1 cellular context compared by ENCODE assay signal in genomic region chr6:11278207-11278559, GRCh38.
TF ChIP-seq lines count a peak whose summit lies in the region.

No MANE protein-coding gene starts in this region.

TF ChIP-seq in H1, 55 proteins besides CTCF, POLR2A, EP300 and RAD21 (continued from another document):
- TF ChIP-seq, protein P1, sequence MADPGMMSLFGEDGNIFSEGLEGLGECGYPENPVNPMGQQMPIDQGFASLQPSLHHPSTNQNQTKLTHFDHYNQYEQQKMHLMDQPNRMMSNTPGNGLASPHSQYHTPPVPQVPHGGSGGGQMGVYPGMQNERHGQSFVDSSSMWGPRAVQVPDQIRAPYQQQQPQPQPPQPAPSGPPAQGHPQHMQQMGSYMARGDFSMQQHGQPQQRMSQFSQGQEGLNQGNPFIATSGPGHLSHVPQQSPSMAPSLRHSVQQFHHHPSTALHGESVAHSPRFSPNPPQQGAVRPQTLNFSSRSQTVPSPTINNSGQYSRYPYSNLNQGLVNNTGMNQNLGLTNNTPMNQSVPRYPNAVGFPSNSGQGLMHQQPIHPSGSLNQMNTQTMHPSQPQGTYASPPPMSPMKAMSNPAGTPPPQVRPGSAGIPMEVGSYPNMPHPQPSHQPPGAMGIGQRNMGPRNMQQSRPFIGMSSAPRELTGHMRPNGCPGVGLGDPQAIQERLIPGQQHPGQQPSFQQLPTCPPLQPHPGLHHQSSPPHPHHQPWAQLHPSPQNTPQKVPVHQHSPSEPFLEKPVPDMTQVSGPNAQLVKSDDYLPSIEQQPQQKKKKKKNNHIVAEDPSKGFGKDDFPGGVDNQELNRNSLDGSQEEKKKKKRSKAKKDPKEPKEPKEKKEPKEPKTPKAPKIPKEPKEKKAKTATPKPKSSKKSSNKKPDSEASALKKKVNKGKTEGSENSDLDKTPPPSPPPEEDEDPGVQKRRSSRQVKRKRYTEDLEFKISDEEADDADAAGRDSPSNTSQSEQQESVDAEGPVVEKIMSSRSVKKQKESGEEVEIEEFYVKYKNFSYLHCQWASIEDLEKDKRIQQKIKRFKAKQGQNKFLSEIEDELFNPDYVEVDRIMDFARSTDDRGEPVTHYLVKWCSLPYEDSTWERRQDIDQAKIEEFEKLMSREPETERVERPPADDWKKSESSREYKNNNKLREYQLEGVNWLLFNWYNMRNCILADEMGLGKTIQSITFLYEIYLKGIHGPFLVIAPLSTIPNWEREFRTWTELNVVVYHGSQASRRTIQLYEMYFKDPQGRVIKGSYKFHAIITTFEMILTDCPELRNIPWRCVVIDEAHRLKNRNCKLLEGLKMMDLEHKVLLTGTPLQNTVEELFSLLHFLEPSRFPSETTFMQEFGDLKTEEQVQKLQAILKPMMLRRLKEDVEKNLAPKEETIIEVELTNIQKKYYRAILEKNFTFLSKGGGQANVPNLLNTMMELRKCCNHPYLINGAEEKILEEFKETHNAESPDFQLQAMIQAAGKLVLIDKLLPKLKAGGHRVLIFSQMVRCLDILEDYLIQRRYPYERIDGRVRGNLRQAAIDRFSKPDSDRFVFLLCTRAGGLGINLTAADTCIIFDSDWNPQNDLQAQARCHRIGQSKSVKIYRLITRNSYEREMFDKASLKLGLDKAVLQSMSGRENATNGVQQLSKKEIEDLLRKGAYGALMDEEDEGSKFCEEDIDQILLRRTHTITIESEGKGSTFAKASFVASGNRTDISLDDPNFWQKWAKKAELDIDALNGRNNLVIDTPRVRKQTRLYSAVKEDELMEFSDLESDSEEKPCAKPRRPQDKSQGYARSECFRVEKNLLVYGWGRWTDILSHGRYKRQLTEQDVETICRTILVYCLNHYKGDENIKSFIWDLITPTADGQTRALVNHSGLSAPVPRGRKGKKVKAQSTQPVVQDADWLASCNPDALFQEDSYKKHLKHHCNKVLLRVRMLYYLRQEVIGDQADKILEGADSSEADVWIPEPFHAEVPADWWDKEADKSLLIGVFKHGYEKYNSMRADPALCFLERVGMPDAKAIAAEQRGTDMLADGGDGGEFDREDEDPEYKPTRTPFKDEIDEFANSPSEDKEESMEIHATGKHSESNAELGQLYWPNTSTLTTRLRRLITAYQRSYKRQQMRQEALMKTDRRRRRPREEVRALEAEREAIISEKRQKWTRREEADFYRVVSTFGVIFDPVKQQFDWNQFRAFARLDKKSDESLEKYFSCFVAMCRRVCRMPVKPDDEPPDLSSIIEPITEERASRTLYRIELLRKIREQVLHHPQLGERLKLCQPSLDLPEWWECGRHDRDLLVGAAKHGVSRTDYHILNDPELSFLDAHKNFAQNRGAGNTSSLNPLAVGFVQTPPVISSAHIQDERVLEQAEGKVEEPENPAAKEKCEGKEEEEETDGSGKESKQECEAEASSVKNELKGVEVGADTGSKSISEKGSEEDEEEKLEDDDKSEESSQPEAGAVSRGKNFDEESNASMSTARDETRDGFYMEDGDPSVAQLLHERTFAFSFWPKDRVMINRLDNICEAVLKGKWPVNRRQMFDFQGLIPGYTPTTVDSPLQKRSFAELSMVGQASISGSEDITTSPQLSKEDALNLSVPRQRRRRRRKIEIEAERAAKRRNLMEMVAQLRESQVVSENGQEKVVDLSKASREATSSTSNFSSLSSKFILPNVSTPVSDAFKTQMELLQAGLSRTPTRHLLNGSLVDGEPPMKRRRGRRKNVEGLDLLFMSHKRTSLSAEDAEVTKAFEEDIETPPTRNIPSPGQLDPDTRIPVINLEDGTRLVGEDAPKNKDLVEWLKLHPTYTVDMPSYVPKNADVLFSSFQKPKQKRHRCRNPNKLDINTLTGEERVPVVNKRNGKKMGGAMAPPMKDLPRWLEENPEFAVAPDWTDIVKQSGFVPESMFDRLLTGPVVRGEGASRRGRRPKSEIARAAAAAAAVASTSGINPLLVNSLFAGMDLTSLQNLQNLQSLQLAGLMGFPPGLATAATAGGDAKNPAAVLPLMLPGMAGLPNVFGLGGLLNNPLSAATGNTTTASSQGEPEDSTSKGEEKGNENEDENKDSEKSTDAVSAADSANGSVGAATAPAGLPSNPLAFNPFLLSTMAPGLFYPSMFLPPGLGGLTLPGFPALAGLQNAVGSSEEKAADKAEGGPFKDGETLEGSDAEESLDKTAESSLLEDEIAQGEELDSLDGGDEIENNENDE (IDR thresholded peaks at IDR 0.05; ENCODE audit: insufficient replicate concordance, low read length) = no peak
- TF ChIP-seq CHD1 (IDR thresholded peaks at IDR 0.05; ENCODE audit: low read depth, low read length) = no peak
- TF ChIP-seq SIN3A (conservative IDR thresholded peaks at IDR 0.05 in 1 of 2, IDR thresholded peaks at IDR 0.05 in 1 of 2; ENCODE audit: low read depth in 1 of 2, low read length in 2 of 2) = no peak
- TF ChIP-seq BRCA1 (IDR thresholded peaks at IDR 0.05; ENCODE audit: low read depth, low read length) = no peak
TF ChIP-seq in H1: peak in this region for 0.
